ENCODE assay signal across 1 cellular context in the genomic region with DNA sequence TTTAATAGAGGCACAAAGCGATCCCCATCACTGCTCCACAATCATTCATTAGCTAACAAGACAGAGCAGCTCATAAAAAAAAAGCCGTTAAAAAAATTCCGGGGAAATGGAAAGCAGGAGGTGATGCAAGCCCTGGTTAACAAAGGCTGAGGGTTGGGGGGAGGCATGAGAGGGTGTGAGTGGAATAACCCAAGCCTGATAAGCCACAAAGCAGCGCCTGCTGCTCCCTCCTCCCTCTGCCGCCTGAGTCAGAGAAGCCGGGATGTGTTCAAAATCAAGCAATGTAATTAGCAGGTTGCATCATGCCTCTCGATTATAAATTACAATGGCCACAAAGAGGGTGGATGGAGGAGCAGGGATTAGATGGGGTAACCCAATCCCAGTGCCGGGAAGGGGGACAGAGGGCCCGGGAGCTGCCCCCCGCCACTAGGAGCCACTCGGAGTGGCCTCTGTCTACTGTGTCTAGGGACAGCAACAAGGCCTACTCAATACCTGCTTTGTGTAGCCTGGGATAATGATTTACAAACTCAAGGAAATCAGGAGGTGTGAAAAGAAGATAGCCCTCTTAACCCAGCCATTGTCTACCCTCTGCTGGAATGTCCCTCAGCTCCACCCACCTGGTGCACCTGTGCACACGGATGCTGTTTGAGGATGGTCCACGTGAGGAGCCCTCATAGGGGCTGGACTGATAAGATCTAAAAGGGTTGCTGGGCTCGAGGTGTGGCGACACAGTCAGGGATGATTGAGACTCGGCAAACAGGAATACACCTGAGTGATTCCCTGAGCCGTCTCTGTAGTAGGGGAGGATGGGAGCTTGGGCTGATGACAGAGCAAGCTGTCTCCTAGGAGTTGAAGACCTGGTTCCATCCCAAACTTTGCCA.
TF ChIP-seq lines count a peak whose summit lies in the region.

No MANE protein-coding gene starts in this region.

TF ChIP-seq in HepG2, 621 proteins besides CTCF, POLR2A, EP300 and RAD21 (continued from another document and continues in another):
- TF ChIP-seq, protein P1, sequence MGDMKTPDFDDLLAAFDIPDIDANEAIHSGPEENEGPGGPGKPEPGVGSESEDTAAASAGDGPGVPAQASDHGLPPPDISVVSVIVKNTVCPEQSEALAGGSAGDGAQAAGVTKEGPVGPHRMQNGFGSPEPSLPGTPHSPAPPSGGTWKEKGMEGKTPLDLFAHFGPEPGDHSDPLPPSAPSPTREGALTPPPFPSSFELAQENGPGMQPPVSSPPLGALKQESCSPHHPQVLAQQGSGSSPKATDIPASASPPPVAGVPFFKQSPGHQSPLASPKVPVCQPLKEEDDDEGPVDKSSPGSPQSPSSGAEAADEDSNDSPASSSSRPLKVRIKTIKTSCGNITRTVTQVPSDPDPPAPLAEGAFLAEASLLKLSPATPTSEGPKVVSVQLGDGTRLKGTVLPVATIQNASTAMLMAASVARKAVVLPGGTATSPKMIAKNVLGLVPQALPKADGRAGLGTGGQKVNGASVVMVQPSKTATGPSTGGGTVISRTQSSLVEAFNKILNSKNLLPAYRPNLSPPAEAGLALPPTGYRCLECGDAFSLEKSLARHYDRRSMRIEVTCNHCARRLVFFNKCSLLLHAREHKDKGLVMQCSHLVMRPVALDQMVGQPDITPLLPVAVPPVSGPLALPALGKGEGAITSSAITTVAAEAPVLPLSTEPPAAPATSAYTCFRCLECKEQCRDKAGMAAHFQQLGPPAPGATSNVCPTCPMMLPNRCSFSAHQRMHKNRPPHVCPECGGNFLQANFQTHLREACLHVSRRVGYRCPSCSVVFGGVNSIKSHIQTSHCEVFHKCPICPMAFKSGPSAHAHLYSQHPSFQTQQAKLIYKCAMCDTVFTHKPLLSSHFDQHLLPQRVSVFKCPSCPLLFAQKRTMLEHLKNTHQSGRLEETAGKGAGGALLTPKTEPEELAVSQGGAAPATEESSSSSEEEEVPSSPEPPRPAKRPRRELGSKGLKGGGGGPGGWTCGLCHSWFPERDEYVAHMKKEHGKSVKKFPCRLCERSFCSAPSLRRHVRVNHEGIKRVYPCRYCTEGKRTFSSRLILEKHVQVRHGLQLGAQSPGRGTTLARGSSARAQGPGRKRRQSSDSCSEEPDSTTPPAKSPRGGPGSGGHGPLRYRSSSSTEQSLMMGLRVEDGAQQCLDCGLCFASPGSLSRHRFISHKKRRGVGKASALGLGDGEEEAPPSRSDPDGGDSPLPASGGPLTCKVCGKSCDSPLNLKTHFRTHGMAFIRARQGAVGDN (CRISPR knock-in tag; IDR thresholded peaks at IDR 0.05): peak; percentile 65
- no peak for TF ChIP-seq RAD51 (IDR thresholded peaks at IDR 0.05; ENCODE audit: borderline replicate concordance)
- TF ChIP-seq GTF3A (CRISPR knock-in tag; conservative IDR thresholded peaks at IDR 0.05): no peak; the same call in 1 of the 2 replicates
- no peak for TF ChIP-seq ZNF367 (CRISPR knock-in tag; IDR thresholded peaks at IDR 0.05; ENCODE audit: borderline replicate concordance)
- no peak for TF ChIP-seq ZNF660 (CRISPR knock-in tag; IDR thresholded peaks at IDR 0.05; ENCODE audit: borderline replicate concordance, low read depth)
- TF ChIP-seq ARID2 (CRISPR knock-in tag; IDR thresholded peaks at IDR 0.05; ENCODE audit: borderline replicate concordance): 0 out of 2 replicates have a peak, but pooled peaks have one; percentile 84
- TF ChIP-seq MYNN (CRISPR knock-in tag; IDR thresholded peaks at IDR 0.05; ENCODE audit: low read depth): no peak
- TF ChIP-seq ZSCAN20 (CRISPR knock-in tag; IDR thresholded peaks at IDR 0.05; ENCODE audit: borderline replicate concordance): no peak
- TF ChIP-seq GZF1 (CRISPR knock-in tag; IDR thresholded peaks at IDR 0.05): no peak; the same call in 1 of the 2 replicates
- TF ChIP-seq RORA (CRISPR knock-in tag; IDR thresholded peaks at IDR 0.05): no peak
- 0 out of 2 replicates have a peak, but pooled peaks have one; percentile 31 for TF ChIP-seq ZNF446 (CRISPR knock-in tag; IDR thresholded peaks at IDR 0.05)
- TF ChIP-seq ATF1 (CRISPR knock-in tag; IDR thresholded peaks at IDR 0.05): no peak; the same call in 1 of the 2 replicates
- TF ChIP-seq, protein P2, sequence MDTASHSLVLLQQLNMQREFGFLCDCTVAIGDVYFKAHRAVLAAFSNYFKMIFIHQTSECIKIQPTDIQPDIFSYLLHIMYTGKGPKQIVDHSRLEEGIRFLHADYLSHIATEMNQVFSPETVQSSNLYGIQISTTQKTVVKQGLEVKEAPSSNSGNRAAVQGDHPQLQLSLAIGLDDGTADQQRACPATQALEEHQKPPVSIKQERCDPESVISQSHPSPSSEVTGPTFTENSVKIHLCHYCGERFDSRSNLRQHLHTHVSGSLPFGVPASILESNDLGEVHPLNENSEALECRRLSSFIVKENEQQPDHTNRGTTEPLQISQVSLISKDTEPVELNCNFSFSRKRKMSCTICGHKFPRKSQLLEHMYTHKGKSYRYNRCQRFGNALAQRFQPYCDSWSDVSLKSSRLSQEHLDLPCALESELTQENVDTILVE (CRISPR knock-in tag; IDR thresholded peaks at IDR 0.05): no peak; the same call in 1 of the 2 replicates
- no peak for TF ChIP-seq ZNF776 (CRISPR knock-in tag; IDR thresholded peaks at IDR 0.05)
- TF ChIP-seq RNF2 (conservative IDR thresholded peaks at IDR 0.05; ENCODE audit: low read depth): no peak
- no peak for TF ChIP-seq NBN (conservative IDR thresholded peaks at IDR 0.05)
- TF ChIP-seq ZNF598 (CRISPR knock-in tag; IDR thresholded peaks at IDR 0.05; ENCODE audit: borderline replicate concordance): no peak; the same call in 1 of the 2 replicates
- peak; percentile 36; the same call in 1 of the 2 replicates for TF ChIP-seq ZNF557 (CRISPR knock-in tag; IDR thresholded peaks at IDR 0.05)
- TF ChIP-seq KDM4B (CRISPR knock-in tag; IDR thresholded peaks at IDR 0.05): 0 out of 2 replicates have a peak, but pooled peaks have one; percentile 39
- TF ChIP-seq, protein P3, sequence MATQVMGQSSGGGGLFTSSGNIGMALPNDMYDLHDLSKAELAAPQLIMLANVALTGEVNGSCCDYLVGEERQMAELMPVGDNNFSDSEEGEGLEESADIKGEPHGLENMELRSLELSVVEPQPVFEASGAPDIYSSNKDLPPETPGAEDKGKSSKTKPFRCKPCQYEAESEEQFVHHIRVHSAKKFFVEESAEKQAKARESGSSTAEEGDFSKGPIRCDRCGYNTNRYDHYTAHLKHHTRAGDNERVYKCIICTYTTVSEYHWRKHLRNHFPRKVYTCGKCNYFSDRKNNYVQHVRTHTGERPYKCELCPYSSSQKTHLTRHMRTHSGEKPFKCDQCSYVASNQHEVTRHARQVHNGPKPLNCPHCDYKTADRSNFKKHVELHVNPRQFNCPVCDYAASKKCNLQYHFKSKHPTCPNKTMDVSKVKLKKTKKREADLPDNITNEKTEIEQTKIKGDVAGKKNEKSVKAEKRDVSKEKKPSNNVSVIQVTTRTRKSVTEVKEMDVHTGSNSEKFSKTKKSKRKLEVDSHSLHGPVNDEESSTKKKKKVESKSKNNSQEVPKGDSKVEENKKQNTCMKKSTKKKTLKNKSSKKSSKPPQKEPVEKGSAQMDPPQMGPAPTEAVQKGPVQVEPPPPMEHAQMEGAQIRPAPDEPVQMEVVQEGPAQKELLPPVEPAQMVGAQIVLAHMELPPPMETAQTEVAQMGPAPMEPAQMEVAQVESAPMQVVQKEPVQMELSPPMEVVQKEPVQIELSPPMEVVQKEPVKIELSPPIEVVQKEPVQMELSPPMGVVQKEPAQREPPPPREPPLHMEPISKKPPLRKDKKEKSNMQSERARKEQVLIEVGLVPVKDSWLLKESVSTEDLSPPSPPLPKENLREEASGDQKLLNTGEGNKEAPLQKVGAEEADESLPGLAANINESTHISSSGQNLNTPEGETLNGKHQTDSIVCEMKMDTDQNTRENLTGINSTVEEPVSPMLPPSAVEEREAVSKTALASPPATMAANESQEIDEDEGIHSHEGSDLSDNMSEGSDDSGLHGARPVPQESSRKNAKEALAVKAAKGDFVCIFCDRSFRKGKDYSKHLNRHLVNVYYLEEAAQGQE (IDR thresholded peaks at IDR 0.05; ENCODE audit: borderline replicate concordance in 1 of 2, low read depth in 1 of 2, low read length in 2 of 2): 0 out of 4 replicates have a peak, but pooled peaks of 1 of the 2 experiments have one; percentile 58
- no peak for TF ChIP-seq ZNF10 (CRISPR knock-in tag; IDR thresholded peaks at IDR 0.05; ENCODE audit: borderline replicate concordance, low read depth)
- TF ChIP-seq DMAP1 (CRISPR knock-in tag; IDR thresholded peaks at IDR 0.05): peak; percentile 55; the same call in 1 of the 2 replicates
- TF ChIP-seq ZNF343 (CRISPR knock-in tag; IDR thresholded peaks at IDR 0.05): no peak
- TF ChIP-seq PITX1 (CRISPR knock-in tag; IDR thresholded peaks at IDR 0.05): peak; percentile 94
- TF ChIP-seq SIN3A (IDR thresholded peaks at IDR 0.05; ENCODE audit: borderline replicate concordance, low read depth, low read length): no peak; the same call in 1 of the 2 replicates
- TF ChIP-seq, protein P4, sequence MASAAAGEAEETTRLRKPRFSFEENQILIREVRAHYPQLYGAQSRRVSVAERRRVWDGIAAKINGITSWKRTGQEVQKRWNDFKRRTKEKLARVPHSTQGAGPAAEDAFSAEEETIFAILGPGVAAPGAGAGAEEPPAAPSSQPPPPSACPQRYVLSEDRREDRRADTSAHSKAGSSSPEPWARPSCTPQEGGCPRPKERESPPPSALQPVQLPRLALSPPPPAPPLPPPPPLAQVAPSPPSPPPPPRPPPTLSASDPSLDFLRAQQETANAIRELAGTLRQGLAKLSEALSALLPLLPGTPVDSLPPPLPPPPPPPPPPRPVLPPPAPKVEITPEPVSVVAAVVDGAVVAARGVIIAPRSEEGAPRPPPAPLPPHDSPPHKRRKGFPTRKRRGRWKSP (CRISPR knock-in tag; IDR thresholded peaks at IDR 0.05): peak; percentile 87; the same call in 1 of the 2 replicates
- peak; percentile 20 for TF ChIP-seq SMC3 (IDR thresholded peaks at IDR 0.05; ENCODE audit: low read length)
- TF ChIP-seq ZFX (CRISPR knock-in tag; IDR thresholded peaks at IDR 0.05; ENCODE audit: low read depth): peak; percentile 72
- TF ChIP-seq SRF (IDR thresholded peaks at IDR 0.05; ENCODE audit: low read depth, low read length): no peak
- TF ChIP-seq ZNF260 (CRISPR knock-in tag; IDR thresholded peaks at IDR 0.05; ENCODE audit: borderline replicate concordance, low read depth): no peak
- TF ChIP-seq ZNF567 (CRISPR knock-in tag; IDR thresholded peaks at IDR 0.05; ENCODE audit: borderline replicate concordance): no peak
- no peak for TF ChIP-seq SOX6 (IDR thresholded peaks at IDR 0.05)
- peak; percentile 100 for TF ChIP-seq SOX6 (CRISPR knock-in tag; IDR thresholded peaks at IDR 0.05)
- TF ChIP-seq ZNF790 (CRISPR knock-in tag; IDR thresholded peaks at IDR 0.05; ENCODE audit: borderline replicate concordance): no peak
- TF ChIP-seq ZNF816 (CRISPR knock-in tag; IDR thresholded peaks at IDR 0.05; ENCODE audit: borderline replicate concordance): no peak
- TF ChIP-seq, protein P5, sequence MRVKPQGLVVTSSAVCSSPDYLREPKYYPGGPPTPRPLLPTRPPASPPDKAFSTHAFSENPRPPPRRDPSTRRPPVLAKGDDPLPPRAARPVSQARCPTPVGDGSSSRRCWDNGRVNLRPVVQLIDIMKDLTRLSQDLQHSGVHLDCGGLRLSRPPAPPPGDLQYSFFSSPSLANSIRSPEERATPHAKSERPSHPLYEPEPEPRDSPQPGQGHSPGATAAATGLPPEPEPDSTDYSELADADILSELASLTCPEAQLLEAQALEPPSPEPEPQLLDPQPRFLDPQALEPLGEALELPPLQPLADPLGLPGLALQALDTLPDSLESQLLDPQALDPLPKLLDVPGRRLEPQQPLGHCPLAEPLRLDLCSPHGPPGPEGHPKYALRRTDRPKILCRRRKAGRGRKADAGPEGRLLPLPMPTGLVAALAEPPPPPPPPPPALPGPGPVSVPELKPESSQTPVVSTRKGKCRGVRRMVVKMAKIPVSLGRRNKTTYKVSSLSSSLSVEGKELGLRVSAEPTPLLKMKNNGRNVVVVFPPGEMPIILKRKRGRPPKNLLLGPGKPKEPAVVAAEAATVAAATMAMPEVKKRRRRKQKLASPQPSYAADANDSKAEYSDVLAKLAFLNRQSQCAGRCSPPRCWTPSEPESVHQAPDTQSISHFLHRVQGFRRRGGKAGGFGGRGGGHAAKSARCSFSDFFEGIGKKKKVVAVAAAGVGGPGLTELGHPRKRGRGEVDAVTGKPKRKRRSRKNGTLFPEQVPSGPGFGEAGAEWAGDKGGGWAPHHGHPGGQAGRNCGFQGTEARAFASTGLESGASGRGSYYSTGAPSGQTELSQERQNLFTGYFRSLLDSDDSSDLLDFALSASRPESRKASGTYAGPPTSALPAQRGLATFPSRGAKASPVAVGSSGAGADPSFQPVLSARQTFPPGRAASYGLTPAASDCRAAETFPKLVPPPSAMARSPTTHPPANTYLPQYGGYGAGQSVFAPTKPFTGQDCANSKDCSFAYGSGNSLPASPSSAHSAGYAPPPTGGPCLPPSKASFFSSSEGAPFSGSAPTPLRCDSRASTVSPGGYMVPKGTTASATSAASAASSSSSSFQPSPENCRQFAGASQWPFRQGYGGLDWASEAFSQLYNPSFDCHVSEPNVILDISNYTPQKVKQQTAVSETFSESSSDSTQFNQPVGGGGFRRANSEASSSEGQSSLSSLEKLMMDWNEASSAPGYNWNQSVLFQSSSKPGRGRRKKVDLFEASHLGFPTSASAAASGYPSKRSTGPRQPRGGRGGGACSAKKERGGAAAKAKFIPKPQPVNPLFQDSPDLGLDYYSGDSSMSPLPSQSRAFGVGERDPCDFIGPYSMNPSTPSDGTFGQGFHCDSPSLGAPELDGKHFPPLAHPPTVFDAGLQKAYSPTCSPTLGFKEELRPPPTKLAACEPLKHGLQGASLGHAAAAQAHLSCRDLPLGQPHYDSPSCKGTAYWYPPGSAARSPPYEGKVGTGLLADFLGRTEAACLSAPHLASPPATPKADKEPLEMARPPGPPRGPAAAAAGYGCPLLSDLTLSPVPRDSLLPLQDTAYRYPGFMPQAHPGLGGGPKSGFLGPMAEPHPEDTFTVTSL (CRISPR knock-in tag; IDR thresholded peaks at IDR 0.05; ENCODE audit: borderline replicate concordance): no peak
- no peak for TF ChIP-seq ZNF775 (CRISPR knock-in tag; IDR thresholded peaks at IDR 0.05; ENCODE audit: borderline replicate concordance)
- TF ChIP-seq, protein P6, sequence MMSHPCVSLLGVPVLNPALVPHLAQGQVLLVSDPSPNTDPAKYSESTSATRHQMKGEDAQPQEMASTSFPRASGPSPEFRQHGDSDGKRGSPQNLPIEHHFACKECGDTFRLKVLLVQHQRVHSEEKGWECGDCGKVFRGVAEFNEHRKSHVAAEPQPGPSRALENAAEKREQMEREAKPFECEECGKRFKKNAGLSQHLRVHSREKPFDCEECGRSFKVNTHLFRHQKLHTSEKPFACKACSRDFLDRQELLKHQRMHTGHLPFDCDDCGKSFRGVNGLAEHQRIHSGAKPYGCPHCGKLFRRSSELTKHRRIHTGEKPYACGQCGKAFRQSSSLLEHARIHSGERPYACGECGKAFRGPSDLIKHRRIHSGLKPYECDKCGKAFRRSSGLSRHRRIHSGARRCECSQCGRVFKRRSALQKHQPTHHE (CRISPR knock-in tag; IDR thresholded peaks at IDR 0.05; ENCODE audit: borderline replicate concordance): peak; percentile 40; the same call in 1 of the 2 replicates
- TF ChIP-seq ZNF326 (CRISPR knock-in tag; IDR thresholded peaks at IDR 0.05; ENCODE audit: borderline replicate concordance): no peak
- TF ChIP-seq ZSCAN22 (CRISPR knock-in tag; IDR thresholded peaks at IDR 0.05): no peak
- TF ChIP-seq HOXD1 (CRISPR knock-in tag; IDR thresholded peaks at IDR 0.05): peak; percentile 83
- no peak for TF ChIP-seq CHCHD3 (CRISPR knock-in tag; IDR thresholded peaks at IDR 0.05)
- no peak for TF ChIP-seq ZNF713 (CRISPR knock-in tag; IDR thresholded peaks at IDR 0.05)
- TF ChIP-seq, protein P7, sequence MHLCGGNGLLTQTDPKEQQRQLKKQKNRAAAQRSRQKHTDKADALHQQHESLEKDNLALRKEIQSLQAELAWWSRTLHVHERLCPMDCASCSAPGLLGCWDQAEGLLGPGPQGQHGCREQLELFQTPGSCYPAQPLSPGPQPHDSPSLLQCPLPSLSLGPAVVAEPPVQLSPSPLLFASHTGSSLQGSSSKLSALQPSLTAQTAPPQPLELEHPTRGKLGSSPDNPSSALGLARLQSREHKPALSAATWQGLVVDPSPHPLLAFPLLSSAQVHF (CRISPR knock-in tag; IDR thresholded peaks at IDR 0.05): no peak
